Comparison of ENCODE assay signal across 9 cellular contexts in genomic region chr1:229230893-229231753, GRCh38. TPM values are rescaled to one million over a fixed set of nuclear protein-coding genes. Genes with fewer than 3 reads are reported as not detected.
DNase-seq lines count a peak whose midpoint lies in the region; ATAC-seq and TF ChIP-seq lines count a peak whose summit lies in the region.
"Had no signal": no experiment of that assay in that cellular context is flagged by ENCODE, and none has a peak within 500 bp of the region (broad histone marks: within the 10 kb centered on the region; RNA-seq: fewer than 3 reads in every experiment).

No MANE protein-coding gene starts in this region.

- H3K27me3 ChIP-seq in Karpas-422 (ENCODE audit: low read length) (no peaks in the 10 kb centered on the region), RWPE2 (ENCODE audit: insufficient read depth, poor library complexity, severe bottlenecking) (no peaks in the 10 kb centered on the region), ovary (no peaks in the 10 kb centered on the region)

- no peak for TF ChIP-seq EP300 in ovary (IDR thresholded peaks at IDR 0.05)

- 82 to 89% (median 88%) methylated on average over 9 of the region's 9 CpGs for WGBS in ovary, 3 donors

- H3K36me3 ChIP-seq in Karpas-422 (ENCODE audit: insufficient read depth, low read length), result no peaks in the 10 kb centered on the region
- H3K36me3 ChIP-seq in RWPE2 (ENCODE audit: low read depth), result no peaks in the 10 kb centered on the region
- no peaks in the 10 kb centered on the region for H3K36me3 ChIP-seq in ovary

- no peak overlapping the region for H3K4me2 ChIP-seq in Karpas-422 (ENCODE audit: low read depth, low read length, poor library complexity, severe bottlenecking)

- TF ChIP-seq CTCF in RWPE2 (IDR thresholded peaks at IDR 0.05; ENCODE audit: poor library complexity, severe bottlenecking) (no peak), ovary (IDR thresholded peaks at IDR 0.05) (no peak)

- no peak overlapping the region for H2AFZ ChIP-seq in Karpas-422 (ENCODE audit: low read length)

- DNase-seq in A172 (ENCODE audit: low spot score) (peak; percentile 90), Karpas-422 (peak; percentile 6), RWPE2 (ENCODE audit: low spot score) (no peak), iris pigment epithelial cell (ENCODE audit: low read depth) (peak; percentile 28), ovary (no peak), HuH-7.5 (ENCODE audit: low spot score) (no peak)
- DNase-seq: CD8-positive, alpha-beta memory T cell had no signal

- TF ChIP-seq POLR2A in ovary (IDR thresholded peaks at IDR 0.05), result no peak

- 0 out of 3 replicates have a peak, but pooled peaks have one; percentile 30 for ATAC-seq in RWPE2 (ENCODE audit: low read depth)
- ATAC-seq in HG02973 (IDR thresholded peaks at IDR 0.05; ENCODE audit: unreplicated experiment), result no peak
- ATAC-seq in HG03175 (IDR thresholded peaks at IDR 0.05; ENCODE audit: unreplicated experiment), result no peak

- H3K79me2 ChIP-seq in Karpas-422 (ENCODE audit: low read length), result no peaks in the 10 kb centered on the region

- H3K4me3 ChIP-seq in Karpas-422 (ENCODE audit: low read length) (no peak overlapping the region), RWPE2 (ENCODE audit: severe bottlenecking) (no peak overlapping the region), ovary (no peak overlapping the region)

- intact Hi-C loops in ovary (cut with DNase I), result loop anchor here in 1 of 4 donors (10.0 kb wide), 1 partner anchor 566 kb away; no protein-coding TSS in a partner anchor

- H3K27ac ChIP-seq in Karpas-422 (ENCODE audit: low read length), result no peak overlapping the region
- peak overlapping the region; percentile 17 for H3K27ac ChIP-seq in RWPE2 (ENCODE audit: poor library complexity, severe bottlenecking)
- no peak overlapping the region for H3K27ac ChIP-seq in ovary

- H3K9me2 ChIP-seq in Karpas-422 (replicated peaks; ENCODE audit: insufficient read depth, low read length), result no peaks in the 10 kb centered on the region

- no peaks in the 10 kb centered on the region for H3K4me1 ChIP-seq in Karpas-422 (ENCODE audit: low read length)
- peaks cover 30% of the 10 kb centered on the region for H3K4me1 ChIP-seq in RWPE2 (ENCODE audit: insufficient read depth, poor library complexity, severe bottlenecking)
- H3K4me1 ChIP-seq in ovary (ENCODE audit: insufficient read depth), result peaks cover 10% of the 10 kb centered on the region

- H3K9ac ChIP-seq in Karpas-422 (ENCODE audit: low read length), result no peak overlapping the region

- no peaks in the 10 kb centered on the region for H4K20me1 ChIP-seq in Karpas-422 (ENCODE audit: insufficient read depth, low read depth, low read length)

- no peaks in the 10 kb centered on the region for H3K9me3 ChIP-seq in Karpas-422 (ENCODE audit: low read length)
- H3K9me3 ChIP-seq in RWPE2 (ENCODE audit: severe bottlenecking), result no peaks in the 10 kb centered on the region
- no peaks in the 10 kb centered on the region for H3K9me3 ChIP-seq in ovary

RNA-seq across cellular contexts. Expression of gene RAB4A, which starts 39.8 kb away (rescaled TPM):
- total RNA-seq in A172 (2014; rRNA removed; shearing (Covaris generic)), result 48.5 and 61.5 TPM in 2 replicates
- total RNA-seq in Karpas-422 (2014; rRNA removed; shearing (Covaris generic); ENCODE audit: low replicate concordance), result not detected in 2 replicates
- 10 to 100 TPM; 19.5 to 69.2 (median 62.3) TPM for total RNA-seq in ovary
- 10 to 100 TPM; 29.6 to 34.8 TPM for polyA plus RNA-seq in ovary

Comparison
In these comparisons a context has a peak if more than half of its experiments do, and no peak if none do; other contexts are left out.
1. DNase-seq: peak in A172 (single experiment), Karpas-422 (single experiment) and iris pigment epithelial cell (single experiment); none in RWPE2 (single experiment), ovary (0 of 5) and HuH-7.5 (single experiment).
2. RNA of gene RAB4A, which starts 39.8 kb away (total RNA-seq): 19.5 to 69.2 TPM in ovary and 48.5 to 61.5 TPM in A172; not detected in Karpas-422; every median in the first group is over 10 times any median in the second.